ENCODE assay signal across 24 cellular contexts in the genomic region with DNA sequence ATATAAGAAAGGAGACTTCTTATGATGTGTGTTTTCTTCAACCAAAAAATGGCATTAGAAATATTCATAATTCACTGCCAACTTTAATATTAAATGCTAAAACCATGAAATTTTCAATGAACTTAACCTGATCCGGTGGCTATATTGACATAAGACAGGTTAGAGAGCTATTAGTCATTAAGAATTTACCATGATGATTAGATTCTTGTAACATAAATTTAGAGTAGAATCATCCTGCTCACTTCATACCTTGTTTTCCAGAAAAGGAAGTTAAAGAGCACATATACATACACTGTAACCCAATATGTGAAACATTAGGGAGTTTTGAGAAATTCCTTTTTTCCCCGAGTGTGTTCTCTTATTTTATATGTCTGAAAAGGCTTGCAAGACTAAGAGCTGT.
"Had no signal": no experiment of that assay in that cellular context is flagged by ENCODE, and none has a peak within 500 bp of the region (broad histone marks: within the 10 kb centered on the region; RNA-seq: fewer than 3 reads in every experiment).

No MANE protein-coding gene starts in this region.

- H3K36me3 ChIP-seq: gastroesophageal sphincter, heart left ventricle, neural progenitor cell, thoracic aorta, tibial nerve, upper lobe of left lung had no signal

- H3K27me3 ChIP-seq: foreskin keratinocyte, gastroesophageal sphincter, heart left ventricle, hepatocyte, neural progenitor cell, tibial nerve, upper lobe of left lung had no signal

- H2AFZ ChIP-seq: hepatocyte, neural progenitor cell had no signal

- H3K36me3 Mint-ChIP-seq: naive thymus-derived CD4-positive, alpha-beta T cell; neural progenitor cell; stimulated activated naive B cell treated with anti-CD40 and anti-IgM and Interleukin-4, amounts not matched to agents 10 μg/mL and 1 μg/mL and 100 μg/mL, for 72 hours had no signal

- H3K4me1 Mint-ChIP-seq: naive thymus-derived CD4-positive, alpha-beta T cell; neural progenitor cell; stimulated activated naive B cell treated with anti-CD40 and anti-IgM and Interleukin-4, amounts not matched to agents 10 μg/mL and 1 μg/mL and 100 μg/mL, for 72 hours had no signal

- H3K27ac Mint-ChIP-seq: effector memory CD8-positive, alpha-beta T cell; naive thymus-derived CD4-positive, alpha-beta T cell; neural progenitor cell; stimulated activated naive B cell treated with anti-CD40 and anti-IgM and Interleukin-4, amounts not matched to agents 10 μg/mL and 1 μg/mL and 100 μg/mL, for 72 hours; stimulated activated naive CD8-positive, alpha-beta T cell treated with anti-CD3 and anti-CD28 coated beads, Interleukin-15, Interleukin-2, amounts not matched to agents 100 ng/mL and 50 ng/mL, for 24 hours had no signal

- H3K9ac ChIP-seq: neural progenitor cell had no signal

- H3K27ac ChIP-seq: foreskin keratinocyte, gastroesophageal sphincter, heart left ventricle, hepatocyte, neural progenitor cell, psoas muscle, skin epidermis, thoracic aorta, tibial nerve, upper lobe of left lung had no signal

- H3K79me2 ChIP-seq: hepatocyte had no signal

- H3K4me3 ChIP-seq: gastroesophageal sphincter, heart left ventricle, hepatocyte, lung, neural progenitor cell, psoas muscle, skin epidermis, thoracic aorta, tibial nerve, upper lobe of left lung had no signal

- H3K27me3 Mint-ChIP-seq: effector memory CD8-positive, alpha-beta T cell; naive thymus-derived CD4-positive, alpha-beta T cell; stimulated activated naive B cell treated with anti-CD40 and anti-IgM and Interleukin-4, amounts not matched to agents 10 μg/mL and 1 μg/mL and 100 μg/mL, for 72 hours; stimulated activated naive CD8-positive, alpha-beta T cell treated with anti-CD3 and anti-CD28 coated beads, Interleukin-15, Interleukin-2, amounts not matched to agents 100 ng/mL and 50 ng/mL, for 24 hours had no signal

- H3K9me3 ChIP-seq: gastroesophageal sphincter, heart left ventricle, psoas muscle, thoracic aorta, tibial nerve, upper lobe of left lung had no signal

- H3K4me3 Mint-ChIP-seq: effector memory CD8-positive, alpha-beta T cell; naive thymus-derived CD4-positive, alpha-beta T cell; nephron; neural progenitor cell; stimulated activated naive B cell treated with anti-CD40 and anti-IgM and Interleukin-4, amounts not matched to agents 10 μg/mL and 1 μg/mL and 100 μg/mL, for 72 hours; stimulated activated naive CD8-positive, alpha-beta T cell treated with anti-CD3 and anti-CD28 coated beads, Interleukin-15, Interleukin-2, amounts not matched to agents 100 ng/mL and 50 ng/mL, for 24 hours had no signal

- H3K4me2 ChIP-seq: hepatocyte, neural progenitor cell had no signal

- H3K4me1 ChIP-seq: heart left ventricle, psoas muscle, tibial nerve, upper lobe of left lung had no signal

- H3K9me3 Mint-ChIP-seq: nephron; neural progenitor cell; stimulated activated naive CD8-positive, alpha-beta T cell treated with anti-CD3 and anti-CD28 coated beads, Interleukin-15, Interleukin-2, amounts not matched to agents 100 ng/mL and 50 ng/mL, for 24 hours had no signal

- DNase-seq: cortex of kidney; effector memory CD8-positive, alpha-beta T cell; foreskin keratinocyte; heart left ventricle; kidney; mesendoderm; midbrain; naive thymus-derived CD4-positive, alpha-beta T cell; nucleus accumbens; psoas muscle; right cardiac atrium; stimulated activated CD4-positive, alpha-beta T cell treated with anti-CD3 and anti-CD28 coated beads, Interleukin-15, amount 100 ng/mL, for 24 hours; stimulated activated CD4-positive, alpha-beta T cell treated with anti-CD3 and anti-CD28 coated beads, Interleukin-2, amount 100 ng/mL, for 48 hours; stimulated activated naive B cell treated with anti-CD40 and anti-IgM and Interleukin-4, amounts not matched to agents 10 μg/mL and 1 μg/mL and 100 μg/mL, for 72 hours; upper lobe of left lung had no signal
